Comparison of ENCODE assay signal across 30 cellular contexts in genomic region chr16:4207229-4207628, GRCh38. TPM values are rescaled to one million over a fixed set of nuclear protein-coding genes. Genes with fewer than 3 reads are reported as not detected.
A peak's percentile ranks its signal among the peaks of the same experiment; 100 is the strongest.
DNase-seq lines count a peak whose midpoint lies in the region; ATAC-seq and TF ChIP-seq lines count a peak whose summit lies in the region.
"Had no signal": no experiment of that assay in that cellular context is flagged by ENCODE, and none has a peak within 500 bp of the region (broad histone marks: within the 10 kb centered on the region; RNA-seq: fewer than 3 reads in every experiment).

No MANE protein-coding gene starts in this region.

- H3K9me3 ChIP-seq in breast epithelium (no peaks in the 10 kb centered on the region), T-helper 17 cell (ENCODE audit: control insufficient read depth, low read length, poor library complexity, severe bottlenecking) (no peaks in the 10 kb centered on the region), right atrium auricular region (no peaks in the 10 kb centered on the region), MM.1S (replicated peaks; ENCODE audit: insufficient read depth, low read length) (no peaks in the 10 kb centered on the region)
- H3K9me3 ChIP-seq: A549, testis had no signal

- DNase-seq in MCF 10A (ENCODE audit: unreplicated experiment) = no peak
- DNase-seq in breast epithelium (ENCODE audit: low spot score in 2 of 2) = no peak
- no peak for DNase-seq in T-helper 17 cell
- no peak for DNase-seq in right atrium auricular region (ENCODE audit: low spot score)
- DNase-seq in stimulated activated effector memory CD8-positive, alpha-beta T cell treated with anti-CD3 and anti-CD28 coated beads, Interleukin-12 subunit alpha, Interleukin-12 subunit beta, amount 100 ng/mL, for 72 hours (ENCODE audit: low spot score in 2 of 2) = no peak
- no peak for DNase-seq in SIG-M5 treated with dmso at 0.1 percent for 504 hours (lab: John Stamatoyannopoulos, UW; ENCODE audit: unreplicated experiment)
- no peak for DNase-seq in MM.1S
- DNase-seq: activated CD4-positive, alpha-beta T cell treated with anti-CD3 and anti-CD28 coated beads for 4 hours; activated gamma-delta T cell; AML-193; cerebellar nuclear complex; dermis blood vessel endothelial cell; DMS153; GOT3; kidney; midbrain; natural killer cell; NCI-H1417 treated with DMSO at 0.1 percent for 48 hours; NCI-H2081; SHP77 treated with DMSO at 0.1 percent for 48 hours; stimulated activated naive CD4-positive, alpha-beta T cell; T-helper 9 cell; testis had no signal

- H3K9me2 ChIP-seq in MM.1S (replicated peaks; ENCODE audit: insufficient read depth, low read length) = no peaks in the 10 kb centered on the region

- no peaks in the 10 kb centered on the region for H3K4me1 ChIP-seq in breast epithelium
- peaks cover 0 to 68% of the 10 kb centered on the region in 2 donors for H3K4me1 ChIP-seq in right atrium auricular region
- no peaks in the 10 kb centered on the region for H3K4me1 ChIP-seq in MM.1S (ENCODE audit: low read length)

- peaks cover 12% of the 10 kb centered on the region for H3K27me3 Mint-ChIP-seq in MCF 10A (ENCODE audit: insufficient read depth, unreplicated experiment)
- H3K27me3 Mint-ChIP-seq in T-helper 17 cell = peaks cover 7% of the 10 kb centered on the region

- H3K79me2 ChIP-seq in MM.1S (ENCODE audit: low read length) = no peaks in the 10 kb centered on the region

- BruUV-seq in MCF 10A (replicated peaks; lab: Mats Ljungman, UMichigan) = no TSS peak

- TF ChIP-seq POLR2A in breast epithelium (IDR thresholded peaks at IDR 0.05) = no peak

- H3K4me1 Mint-ChIP-seq in MCF 10A (ENCODE audit: insufficient read depth, unreplicated experiment) (no peaks in the 10 kb centered on the region), T-helper 17 cell (peaks cover 16% of the 10 kb centered on the region)
- H3K4me1 Mint-ChIP-seq in stimulated activated effector memory CD8-positive, alpha-beta T cell treated with anti-CD3 and anti-CD28 coated beads, Interleukin-12 subunit alpha, Interleukin-12 subunit beta, amount 100 ng/mL, for 72 hours = peaks cover 14% of the 10 kb centered on the region

- no peak overlapping the region for H3K4me2 ChIP-seq in MM.1S (ENCODE audit: low read depth, low read length)
- H3K4me2 ChIP-seq: A549, KMS-11 had no signal

- no peak overlapping the region for H3K4me3 ChIP-seq in breast epithelium
- no peak overlapping the region for H3K4me3 ChIP-seq in right atrium auricular region
- no peak overlapping the region for H3K4me3 ChIP-seq in MM.1S (ENCODE audit: low read length)
- H3K4me3 ChIP-seq: A549, skin epidermis, testis had no signal

- H3K27me3 ChIP-seq in breast epithelium = no peaks in the 10 kb centered on the region
- no peaks in the 10 kb centered on the region for H3K27me3 ChIP-seq in right atrium auricular region
- peaks cover 71% of the 10 kb centered on the region for H3K27me3 ChIP-seq in MM.1S (replicated peaks; ENCODE audit: insufficient read depth, low read length)
- H3K27me3 ChIP-seq: testis had no signal

- H3K36me3 ChIP-seq in breast epithelium = no peaks in the 10 kb centered on the region
- peaks cover 33% of the 10 kb centered on the region for H3K36me3 ChIP-seq in right atrium auricular region
- H3K36me3 ChIP-seq in MM.1S (replicated peaks; ENCODE audit: insufficient read depth, low read length) = no peaks in the 10 kb centered on the region

- no peak overlapping the region for H2AFZ ChIP-seq in MM.1S (ENCODE audit: low read length)

- POLR2A ChIA-PET in MCF 10A (lab: Yijun Ruan, JAX) = no interaction called here

- CTCF ChIA-PET in MCF 10A (lab: Yijun Ruan, JAX) = no interaction called here

- no peaks in the 10 kb centered on the region for H3K9me3 Mint-ChIP-seq in MCF 10A (ENCODE audit: unreplicated experiment)
- no peaks in the 10 kb centered on the region for H3K9me3 Mint-ChIP-seq in stimulated activated effector memory CD8-positive, alpha-beta T cell treated with anti-CD3 and anti-CD28 coated beads, Interleukin-12 subunit alpha, Interleukin-12 subunit beta, amount 100 ng/mL, for 72 hours
- H3K9me3 Mint-ChIP-seq: natural killer cell had no signal

- no peak for ATAC-seq in T-helper 17 cell
- no peak for ATAC-seq in stimulated activated effector memory CD8-positive, alpha-beta T cell treated with anti-CD3 and anti-CD28 coated beads, Interleukin-12 subunit alpha, Interleukin-12 subunit beta, amount 100 ng/mL, for 72 hours
- no peak for ATAC-seq in GM21723 (IDR thresholded peaks at IDR 0.05; ENCODE audit: unreplicated experiment)
- ATAC-seq: A549, esophagus mucosa, natural killer cell had no signal

- no peaks in the 10 kb centered on the region for H3F3A ChIP-seq in MM.1S (ENCODE audit: insufficient read depth, low read length)

- H3K4me3 Mint-ChIP-seq in MCF 10A (ENCODE audit: unreplicated experiment) = no peak overlapping the region
- peak overlapping the region; percentile 86 for H3K4me3 Mint-ChIP-seq in T-helper 17 cell
- H3K4me3 Mint-ChIP-seq in stimulated activated effector memory CD8-positive, alpha-beta T cell treated with anti-CD3 and anti-CD28 coated beads, Interleukin-12 subunit alpha, Interleukin-12 subunit beta, amount 100 ng/mL, for 72 hours = peak overlapping the region; percentile 37
- H3K4me3 Mint-ChIP-seq: natural killer cell had no signal

- H3K36me3 Mint-ChIP-seq in MCF 10A (ENCODE audit: insufficient read depth, unreplicated experiment) = no peaks in the 10 kb centered on the region
- H3K36me3 Mint-ChIP-seq in T-helper 17 cell (ENCODE audit: low read depth) = no peaks in the 10 kb centered on the region
- H3K36me3 Mint-ChIP-seq in stimulated activated effector memory CD8-positive, alpha-beta T cell treated with anti-CD3 and anti-CD28 coated beads, Interleukin-12 subunit alpha, Interleukin-12 subunit beta, amount 100 ng/mL, for 72 hours = no peaks in the 10 kb centered on the region
- H3K36me3 Mint-ChIP-seq: natural killer cell had no signal

- H3K27ac Mint-ChIP-seq in MCF 10A (ENCODE audit: low read depth, unreplicated experiment) = peak overlapping the region; percentile 51
- no peak overlapping the region for H3K27ac Mint-ChIP-seq in T-helper 17 cell
- peak overlapping the region; percentile 68 for H3K27ac Mint-ChIP-seq in stimulated activated effector memory CD8-positive, alpha-beta T cell treated with anti-CD3 and anti-CD28 coated beads, Interleukin-12 subunit alpha, Interleukin-12 subunit beta, amount 100 ng/mL, for 72 hours
- H3K27ac Mint-ChIP-seq: natural killer cell had no signal

- H3K27ac ChIP-seq in breast epithelium = no peak overlapping the region
- peak overlapping the region; percentile 93 to 98 for H3K27ac ChIP-seq in right atrium auricular region
- no peak overlapping the region for H3K27ac ChIP-seq in MM.1S (ENCODE audit: low read length)
- H3K27ac ChIP-seq: A549, KMS-11, skin epidermis, testis, VCaP had no signal

- no peaks in the 10 kb centered on the region for H4K20me1 ChIP-seq in MM.1S (ENCODE audit: insufficient read depth, low read length)

- no peak overlapping the region for H3K9ac ChIP-seq in MM.1S (ENCODE audit: low read length)
- H3K9ac ChIP-seq: KMS-11 had no signal

- intact Hi-C loops in MCF 10A (cut with micrococcal nuclease) = no loop called here
- intact Hi-C loops in breast epithelium (cut with DNase I; ENCODE audit: low total_unique reads) = no loop called here

- TF ChIP-seq CTCF in MCF 10A (IDR thresholded peaks at IDR 0.05; ENCODE audit: unreplicated experiment) (no peak), breast epithelium (IDR thresholded peaks at IDR 0.05) (no peak), right atrium auricular region (IDR thresholded peaks at IDR 0.05) (no peak), MM.1S (IDR thresholded peaks at IDR 0.05; ENCODE audit: low read length) (no peak)

RNA-seq across cellular contexts. Expression of gene SRL, which starts 34.7 kb away (rescaled TPM):
- not detected in 2 replicates for total RNA-seq in MCF 10A (2022)
- under 1 TPM; 0.32 to 0.98 (median 0.44) TPM for total RNA-seq in breast epithelium
- total RNA-seq in T-helper 17 cell = not detected
- 100 to 1,000 TPM; 295 to 466 TPM for total RNA-seq in right atrium auricular region
- total RNA-seq: activated CD8-positive, alpha-beta memory T cell treated with anti-CD3 and anti-CD28 coated beads for 36 hours; natural killer cell had no signal

Comparison
In these comparisons a context has a peak if more than half of its experiments do, and no peak if none do; other contexts are left out.
1. H3K27ac ChIP-seq: peak in right atrium auricular region (2 of 2); none in breast epithelium (0 of 2) and MM.1S (single experiment).
2. RNA of gene SRL, which starts 34.7 kb away (total RNA-seq): 295 to 466 TPM in right atrium auricular region; 0.32 to 0.98 TPM in breast epithelium, not detected in T-helper 17 cell and not detected in MCF 10A; every median in the first group is over 100 times any median in the second.